8 cellular contexts compared by ENCODE assay signal in the genomic region with DNA sequence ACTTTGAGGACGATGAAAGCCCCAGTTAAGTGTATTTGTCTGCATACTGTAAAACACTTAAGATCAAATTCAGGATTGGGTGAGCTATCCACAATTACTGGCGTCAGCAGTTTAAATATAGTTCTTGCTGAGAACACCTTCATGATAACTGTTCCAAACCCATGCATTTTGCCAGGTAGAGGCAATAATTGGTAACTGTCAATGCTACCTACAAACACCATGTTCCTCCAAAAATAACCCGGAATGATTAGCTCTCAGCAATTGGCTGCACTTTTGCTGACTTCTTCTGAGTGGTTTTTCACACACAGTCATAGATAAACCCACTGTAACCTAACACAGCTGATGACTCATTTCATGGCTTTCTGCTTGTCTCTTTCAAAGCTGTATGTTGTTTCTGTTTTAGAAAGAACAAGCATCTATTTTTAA.
DNase-seq lines count a peak whose midpoint lies in the region; ATAC-seq and TF ChIP-seq lines count a peak whose summit lies in the region.

No MANE protein-coding gene starts in this region.

- no peaks in the 10 kb centered on the region; the same call in 1 of the 2 replicates for H3K27me3 Mint-ChIP-seq in HFFc6 (ENCODE audit: insufficient read depth)

- ATAC-seq in gastrocnemius medialis = peak; percentile 95 to 97

- H3K36me3 ChIP-seq in endocrine pancreas (ENCODE audit: control insufficient read depth, insufficient read depth, low read length) (no peaks in the 10 kb centered on the region), gastrocnemius medialis (no peaks in the 10 kb centered on the region)

- intact Hi-C loops in gastrocnemius medialis (cut with DNase I; ENCODE audit: low total_unique reads) = no loop called here

- H3K4me3 Mint-ChIP-seq in HFFc6 = peak overlapping the region; percentile 47

- peaks cover 29% of the 10 kb centered on the region for H3K36me3 Mint-ChIP-seq in HFFc6 (ENCODE audit: low read depth)

- no peaks in the 10 kb centered on the region for H3K9me3 ChIP-seq in endocrine pancreas (ENCODE audit: control insufficient read depth, low read length)
- no peaks in the 10 kb centered on the region for H3K9me3 ChIP-seq in gastrocnemius medialis

- in situ Hi-C loops in gastrocnemius medialis (cut with MboI; ENCODE audit: low sequenced_read_pairs in 4 of 4) = no loop called here

- H3K4me1 Mint-ChIP-seq in HFFc6 (ENCODE audit: low read depth) = peaks cover 42% of the 10 kb centered on the region

- TF ChIP-seq POLR2A in gastrocnemius medialis (IDR thresholded peaks at IDR 0.05) = no peak

- TF ChIP-seq CTCF in HFFc6 (IDR thresholded peaks at IDR 0.05) (no peak), gastrocnemius medialis (IDR thresholded peaks at IDR 0.05 in 4 of 5, conservative IDR thresholded peaks at IDR 0.05 in 1 of 5) (no peak)

- peaks cover 17% of the 10 kb centered on the region for H3K9me3 Mint-ChIP-seq in HFFc6

- peak overlapping the region; percentile 55 for H3K27ac Mint-ChIP-seq in HFFc6

- peak; percentile 9 for DNase-seq in NOMO-1 treated with DMSO at 0.1 percent for 48 hours (lab: John Stamatoyannopoulos, UW; ENCODE audit: unreplicated experiment)
- no peak for DNase-seq in NOMO-1 treated with dmso at 0.1 percent for 144 hours (lab: John Stamatoyannopoulos, UW; ENCODE audit: unreplicated experiment)
- peak; percentile 67 for DNase-seq in HFFc6
- DNase-seq in NCI-H1092 (lab: John Stamatoyannopoulos, UW) = peak; percentile 0
- DNase-seq in gastrocnemius medialis = no peak
- no peak for DNase-seq in iPS-NIHi7 (ENCODE audit: extremely low spot score)
- no peak for DNase-seq in CD1c-positive myeloid dendritic cell (ENCODE audit: extremely low spot score)

- H3K27me3 ChIP-seq in endocrine pancreas (ENCODE audit: control insufficient read depth, insufficient read depth, low read length) (no peaks in the 10 kb centered on the region), gastrocnemius medialis (no peaks in the 10 kb centered on the region)

- peak overlapping the region; percentile 56 for H3K4me3 ChIP-seq in endocrine pancreas (ENCODE audit: control insufficient read depth, insufficient read depth, low read length)
- H3K4me3 ChIP-seq in gastrocnemius medialis = peak overlapping the region in 1 of 4 donors; percentile 21

- H3K27ac ChIP-seq in gastrocnemius medialis = peak overlapping the region; percentile 21 to 63 (median 38)

- peaks cover 27% of the 10 kb centered on the region for H3K4me1 ChIP-seq in endocrine pancreas (ENCODE audit: control insufficient read depth, insufficient read depth, low read length)
- H3K4me1 ChIP-seq in gastrocnemius medialis = peaks cover 15 to 18% of the 10 kb centered on the region in 2 donors

- H3K9ac ChIP-seq in endocrine pancreas (ENCODE audit: control insufficient read depth, insufficient read depth, low read length) = no peak overlapping the region

Comparison
In these comparisons a context has a peak if more than half of its experiments do, and no peak if none do; other contexts are left out.
1. DNase-seq: peak in NOMO-1 treated with DMSO at 0.1 percent for 48 hours (single experiment), HFFc6 (single experiment) and NCI-H1092 (single experiment); none in NOMO-1 treated with dmso at 0.1 percent for 144 hours (single experiment), gastrocnemius medialis (0 of 2), iPS-NIHi7 (single experiment) and CD1c-positive myeloid dendritic cell (single experiment).